Comparison of ENCODE assay signal across 8 cellular contexts in genomic region chr19:32345261-32346207, GRCh38. TPM values are rescaled to one million over a fixed set of nuclear protein-coding genes. Genes with fewer than 3 reads are reported as not detected.
DNase-seq lines count a peak whose midpoint lies in the region; ATAC-seq and TF ChIP-seq lines count a peak whose summit lies in the region.

TSS of gene ZNF507 (plus strand) at chr19:32345610. CDS start at chr19:32352831, 7,221 bp downstream.

- H3K27ac Mint-ChIP-seq in activated T-helper 2 cell treated with anti-CD3 and anti-CD28 coated beads, Interferon-gamma antibody, Interleukin-2, Interleukin-4, amounts not matched to agents 10 μg/mL and 5 μg/mL and 100 μg/mL, durations not matched to agents 14 hours and 24 hours and 36 hours, result peak within 1 kb of the TSS; percentile 90
- H3K27ac Mint-ChIP-seq in nephron, result peak within 1 kb of the TSS; percentile 73 to 93 (median 90)

- TF ChIP-seq CTCF in KMS-11 (conservative IDR thresholded peaks at IDR 0.05; ENCODE audit: low read depth, low read length) (no peak), fibroblast of the aortic adventitia (IDR thresholded peaks at IDR 0.05; ENCODE audit: insufficient read depth, low read length) (no peak), nephron (IDR thresholded peaks at IDR 0.05; ENCODE audit: unreplicated experiment in 3 of 3) (no peak)

- H3K4me1 Mint-ChIP-seq in activated T-helper 2 cell treated with anti-CD3 and anti-CD28 coated beads, Interferon-gamma antibody, Interleukin-2, Interleukin-4, amounts not matched to agents 10 μg/mL and 5 μg/mL and 100 μg/mL, durations not matched to agents 14 hours and 24 hours and 36 hours (ENCODE audit: low read depth), result peaks cover 26% of the 10 kb centered on the region
- peaks cover 26% of the 10 kb centered on the region for H3K4me1 Mint-ChIP-seq in nephron

- H3K4me1 ChIP-seq in KMS-11 (ENCODE audit: low read depth, poor library complexity, severe bottlenecking), result peaks cover 14% of the 10 kb centered on the region

- peak within 1 kb of the TSS; percentile 98 for H2AFZ ChIP-seq in KMS-11 (ENCODE audit: low read depth)

- H4K20me1 ChIP-seq in KMS-11 (ENCODE audit: insufficient read depth), result no peaks in the 10 kb centered on the region

- intact Hi-C loops in activated T-helper 2 cell treated with anti-CD3 and anti-CD28 coated beads, Interferon-gamma antibody, Interleukin-2, Interleukin-4, amounts not matched to agents 10 μg/mL and 5 μg/mL and 100 μg/mL, durations not matched to agents 14 hours and 24 hours and 36 hours (cut with micrococcal nuclease), result loop anchor here (2.0 to 10.0 kb wide), 3 partner anchors 59 to 1131 kb away; partner anchors contain the start of gene DPY19L3

- peak within 1 kb of the TSS; percentile 84 for H3K27ac ChIP-seq in KMS-11

- no peaks in the 10 kb centered on the region for H3K27me3 ChIP-seq in KMS-11 (ENCODE audit: insufficient read depth, low read depth)

- DNase-seq in EH (ENCODE audit: low read depth) (peak; percentile 79), RPMI7951 (ENCODE audit: low read depth) (peak; percentile 79), fibroblast of the aortic adventitia (ENCODE audit: low read depth) (peak; percentile 63)
- DNase-seq in activated T-helper 2 cell treated with anti-CD3 and anti-CD28 coated beads, Interferon-gamma antibody, Interleukin-2, Interleukin-4, amounts not matched to agents 10 μg/mL and 5 μg/mL and 100 μg/mL, durations not matched to agents 14 hours and 24 hours and 36 hours (ENCODE audit: low spot score), result peak; percentile 78
- peak; percentile 92 for DNase-seq in stimulated activated naive CD8-positive, alpha-beta T cell treated with anti-CD3 and anti-CD28 coated beads, Interleukin-15, Interleukin-2, amounts not matched to agents 100 U/mL and 50 U/mL, for 24 hours

- no peaks in the 10 kb centered on the region for H3K9me3 Mint-ChIP-seq in activated T-helper 2 cell treated with anti-CD3 and anti-CD28 coated beads, Interferon-gamma antibody, Interleukin-2, Interleukin-4, amounts not matched to agents 10 μg/mL and 5 μg/mL and 100 μg/mL, durations not matched to agents 14 hours and 24 hours and 36 hours
- no peaks in the 10 kb centered on the region for H3K9me3 Mint-ChIP-seq in nephron

- peak within 1 kb of the TSS; percentile 98 for H3K9ac ChIP-seq in KMS-11

- H3K36me3 ChIP-seq in KMS-11 (ENCODE audit: insufficient read depth), result peaks cover 5% of the 10 kb centered on the region; the same call in 1 of the 2 replicates

- peak within 1 kb of the TSS; percentile 89 for H3K4me3 Mint-ChIP-seq in activated T-helper 2 cell treated with anti-CD3 and anti-CD28 coated beads, Interferon-gamma antibody, Interleukin-2, Interleukin-4, amounts not matched to agents 10 μg/mL and 5 μg/mL and 100 μg/mL, durations not matched to agents 14 hours and 24 hours and 36 hours (ENCODE audit: low read depth)
- peak within 1 kb of the TSS; percentile 89 to 96 (median 95) for H3K4me3 Mint-ChIP-seq in nephron

- peaks cover 27% of the 10 kb centered on the region for H3K36me3 Mint-ChIP-seq in activated T-helper 2 cell treated with anti-CD3 and anti-CD28 coated beads, Interferon-gamma antibody, Interleukin-2, Interleukin-4, amounts not matched to agents 10 μg/mL and 5 μg/mL and 100 μg/mL, durations not matched to agents 14 hours and 24 hours and 36 hours (ENCODE audit: low read depth)
- H3K36me3 Mint-ChIP-seq in nephron (ENCODE audit: low read depth), result peaks cover 21% of the 10 kb centered on the region

- peak; percentile 72 for ATAC-seq in GM21786 (IDR thresholded peaks at IDR 0.05; ENCODE audit: unreplicated experiment)
- peak; percentile 89 for ATAC-seq in stimulated activated naive CD8-positive, alpha-beta T cell treated with anti-CD3 and anti-CD28 coated beads, Interleukin-15, Interleukin-2, amounts not matched to agents 100 U/mL and 50 U/mL, for 24 hours

- peaks cover 49% of the 10 kb centered on the region for H3K79me2 ChIP-seq in KMS-11 (ENCODE audit: insufficient read depth, low read depth)

- peak within 1 kb of the TSS; percentile 89 for H3K4me2 ChIP-seq in KMS-11

- peaks cover 5% of the 10 kb centered on the region for H3K27me3 Mint-ChIP-seq in activated T-helper 2 cell treated with anti-CD3 and anti-CD28 coated beads, Interferon-gamma antibody, Interleukin-2, Interleukin-4, amounts not matched to agents 10 μg/mL and 5 μg/mL and 100 μg/mL, durations not matched to agents 14 hours and 24 hours and 36 hours (ENCODE audit: low read depth)
- H3K27me3 Mint-ChIP-seq in nephron (ENCODE audit: low read depth), result no peaks in the 10 kb centered on the region

- H3K4me3 ChIP-seq in KMS-11 (IDR thresholded peaks at IDR 0.05; ENCODE audit: insufficient read depth, low read depth, low read length) (peak within 1 kb of the TSS; percentile 74), fibroblast of the aortic adventitia (ENCODE audit: low read depth, low read length) (peak within 1 kb of the TSS; percentile 74)

RNA-seq across cellular contexts. Expression of gene ZNF507, which starts in this region (rescaled TPM):
- 5.8 and 6.7 TPM in 2 replicates for total RNA-seq in RPMI7951 (2014; rRNA removed; shearing (Covaris generic))
- total RNA-seq in activated T-helper 2 cell treated with anti-CD3 and anti-CD28 coated beads, Interferon-gamma antibody, Interleukin-2, Interleukin-4, amounts not matched to agents 10 μg/mL and 5 μg/mL and 100 μg/mL, durations not matched to agents 14 hours and 24 hours and 36 hours, result 29.5 and 29.6 TPM in 2 replicates
- total RNA-seq in fibroblast of the aortic adventitia (ENCODE audit: low replicate concordance), result 15.9 and 17.1 TPM in 2 replicates

Comparison
In these comparisons a context has a peak if more than half of its experiments do, and no peak if none do; other contexts are left out.
1. Peak in every context shown above with its lines: DNase-seq, ATAC-seq, H3K4me3 ChIP-seq and H3K27ac ChIP-seq.